Comparison of ENCODE assay signal across 8 cellular contexts in the genomic region with DNA sequence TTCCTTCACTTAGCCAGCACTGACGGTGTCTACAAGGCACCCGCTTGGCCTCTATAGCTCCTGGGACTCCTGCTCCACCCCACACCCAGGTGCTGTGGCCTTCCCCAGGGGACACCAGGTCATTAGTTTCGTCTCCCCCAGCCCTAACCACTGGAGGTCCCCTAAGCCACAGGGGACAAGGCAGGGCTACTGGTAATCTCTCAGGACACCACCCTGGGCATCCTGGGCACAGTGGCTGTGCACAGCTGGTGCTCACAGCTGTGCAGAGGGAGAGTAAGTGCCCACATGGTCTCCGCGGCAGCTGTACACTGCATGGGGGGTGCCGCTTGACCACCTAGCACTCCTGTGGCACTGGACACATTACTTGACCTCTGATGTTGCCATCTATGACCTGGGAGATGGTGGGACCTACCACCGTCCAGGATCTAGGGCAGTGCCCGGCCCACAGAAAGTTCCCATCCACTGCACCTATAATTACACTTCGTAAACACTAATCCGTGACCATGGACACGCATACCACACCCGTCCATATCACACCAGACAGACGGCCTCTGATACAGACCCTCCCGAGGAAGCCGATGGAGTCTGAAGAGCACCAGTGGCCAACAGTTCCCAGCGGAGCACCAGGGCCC.
DNase-seq lines count a peak whose midpoint lies in the region; ATAC-seq and TF ChIP-seq lines count a peak whose summit lies in the region.

No MANE protein-coding gene starts in this region.

- peak overlapping the region in 4 of 5 donors; percentile 3 to 91 (median 72) for H3K27ac ChIP-seq in adrenal gland

- H3K36me3 ChIP-seq in adrenal gland (replicated peaks in 1 of 2), result no peaks in the 10 kb centered on the region

- H3K27me3 ChIP-seq in adrenal gland, result no peaks in the 10 kb centered on the region

- no peak for TF ChIP-seq POLR2A in adrenal gland (IDR thresholded peaks at IDR 0.05)

- DNase-seq in GM12864 (ENCODE audit: low read depth), result no peak
- DNase-seq in adrenal gland, result peak in 4 of 7 donors; percentile 15 to 54 (median 21)
- DNase-seq in myocyte (ENCODE audit: low read depth), result peak; percentile 22
- DNase-seq in RKO (ENCODE audit: low spot score), result no peak
- no peak for DNase-seq in NCI-H748 treated with DMSO at 0.1 percent for 48 hours (lab: John Stamatoyannopoulos, UW)
- no peak for DNase-seq in NCI-H1930 (lab: John Stamatoyannopoulos, UW)
- DNase-seq in NCI-H748 (lab: John Stamatoyannopoulos, UW; ENCODE audit: unreplicated experiment), result no peak

- TF ChIP-seq CTCF in GM12864 (IDR thresholded peaks at IDR 0.05; ENCODE audit: low read depth, low read length, missing control alignments) (no peak), adrenal gland (IDR thresholded peaks at IDR 0.05) (no peak)

- intact Hi-C loops in adrenal gland (cut with DNase I), result no loop called here

- peak overlapping the region; percentile 51 for H3K4me3 ChIP-seq in GM12864 (ENCODE audit: low read depth, low read length)
- no peak overlapping the region for H3K4me3 ChIP-seq in adrenal gland

- 77 to 87% (median 83%) methylated on average over 7 to 16 of the region's 16 CpGs for WGBS in adrenal gland, 4 donors

- peak; percentile 24 for ATAC-seq in HG02973 (IDR thresholded peaks at IDR 0.05; ENCODE audit: unreplicated experiment)

- H3K4me1 ChIP-seq in adrenal gland (replicated peaks in 1 of 2), result peaks cover 40 to 58% of the 10 kb centered on the region in 2 donors

- no peaks in the 10 kb centered on the region for H3K9me3 ChIP-seq in adrenal gland (replicated peaks in 1 of 3)

Comparison
In these comparisons a context has a peak if more than half of its experiments do, and no peak if none do; other contexts are left out.
1. DNase-seq: peak in adrenal gland (4 of 7) and myocyte (single experiment); none in GM12864 (single experiment), RKO (single experiment), NCI-H748 treated with DMSO at 0.1 percent for 48 hours (single experiment), NCI-H1930 (0 of 2) and NCI-H748 (single experiment).